Comparison of ENCODE assay signal across 1 cellular context in genomic region chr19:41332468-41332867, GRCh38.
TF ChIP-seq lines count a peak whose summit lies in the region.

No MANE protein-coding gene starts in this region.

TF ChIP-seq in WTC11, 78 proteins besides CTCF, POLR2A, EP300 and RAD21 (continued from another document):
- no peak for TF ChIP-seq PRDM15 (CRISPR knock-in tag; IDR thresholded peaks at IDR 0.05)
TF ChIP-seq in WTC11: peak in this region for 0.
